Comparison of ENCODE assay signal across 1 cellular context in genomic region chr9:270657-271237, GRCh38.
TF ChIP-seq lines count a peak whose summit lies in the region.

No MANE protein-coding gene starts in this region.

TF ChIP-seq in HepG2, 621 proteins besides CTCF, POLR2A, EP300 and RAD21:
- TF ChIP-seq SETDB1 (CRISPR knock-in tag; IDR thresholded peaks at IDR 0.05; ENCODE audit: borderline replicate concordance): no peak
- no peak for TF ChIP-seq HNRNPL (IDR thresholded peaks at IDR 0.05; ENCODE audit: low read depth, low read length)
- TF ChIP-seq MXI1 (IDR thresholded peaks at IDR 0.05; ENCODE audit: borderline replicate concordance, low read depth, low read length): no peak
- no peak for TF ChIP-seq ZNF20 (CRISPR knock-in tag; IDR thresholded peaks at IDR 0.05)
- TF ChIP-seq ZNF10 (CRISPR knock-in tag; IDR thresholded peaks at IDR 0.05; ENCODE audit: borderline replicate concordance, low read depth): no peak
- TF ChIP-seq MATR3 (CRISPR knock-in tag; IDR thresholded peaks at IDR 0.05): no peak
- TF ChIP-seq HOXA9 (CRISPR knock-in tag; IDR thresholded peaks at IDR 0.05; ENCODE audit: borderline replicate concordance): no peak
- TF ChIP-seq GLI4 (CRISPR knock-in tag; IDR thresholded peaks at IDR 0.05; ENCODE audit: borderline replicate concordance): no peak
- no peak for TF ChIP-seq KMT2B (CRISPR knock-in tag; IDR thresholded peaks at IDR 0.05)
- TF ChIP-seq ZNF234 (CRISPR knock-in tag; conservative IDR thresholded peaks at IDR 0.05): no peak
- TF ChIP-seq ZNF350 (CRISPR knock-in tag; IDR thresholded peaks at IDR 0.05; ENCODE audit: borderline replicate concordance, low read depth): no peak
- no peak for TF ChIP-seq TEF (CRISPR knock-in tag; IDR thresholded peaks at IDR 0.05)
- TF ChIP-seq TRIM24 (CRISPR knock-in tag; IDR thresholded peaks at IDR 0.05): no peak
- no peak for TF ChIP-seq PRDM4 (CRISPR knock-in tag; IDR thresholded peaks at IDR 0.05; ENCODE audit: borderline replicate concordance)
- no peak for TF ChIP-seq GMEB2 (CRISPR knock-in tag; IDR thresholded peaks at IDR 0.05; ENCODE audit: low read depth)
- TF ChIP-seq MTF2 (CRISPR knock-in tag; IDR thresholded peaks at IDR 0.05; ENCODE audit: borderline replicate concordance): no peak
